ENCODE assay signal across 13 cellular contexts in the genomic region with DNA sequence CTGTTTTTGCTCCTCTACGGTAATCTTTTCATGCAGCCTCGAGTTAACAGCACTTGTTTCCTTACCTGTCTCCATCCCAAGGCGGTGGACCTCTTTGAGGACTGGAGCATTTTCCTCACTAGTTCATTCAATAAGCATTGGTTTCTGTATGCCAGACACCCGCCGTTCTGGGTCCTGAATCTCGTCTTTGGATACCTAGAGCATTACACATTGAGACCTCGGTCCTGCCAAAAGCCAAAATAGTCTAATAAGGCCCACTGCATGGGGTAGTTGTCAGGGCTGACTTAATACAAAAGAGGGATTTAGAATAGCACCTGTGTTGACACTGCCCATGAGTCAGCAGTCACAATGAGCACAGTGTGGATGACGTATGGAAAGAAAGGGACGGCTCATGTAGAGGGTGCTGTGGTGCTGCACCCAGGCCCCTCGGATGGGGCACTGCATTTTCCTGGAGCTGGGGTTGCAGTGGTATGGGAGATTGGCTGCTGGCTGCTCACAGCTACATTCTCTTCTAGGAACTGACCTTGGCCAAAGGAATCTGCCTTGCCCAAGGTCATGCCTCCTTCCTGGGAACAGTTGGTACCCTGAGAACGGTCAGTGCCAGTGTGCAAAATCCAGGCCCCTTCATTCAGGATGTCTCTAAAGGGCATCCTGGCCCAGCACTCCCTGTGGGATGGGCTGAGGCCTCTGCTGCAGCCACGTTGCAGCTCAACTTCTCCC.
DNase-seq lines count a peak whose midpoint lies in the region; ATAC-seq, FAIRE-seq and TF ChIP-seq lines count a peak whose summit lies in the region.
"Had no signal": no experiment of that assay in that cellular context is flagged by ENCODE, and none has a peak within 500 bp of the region (broad histone marks: within the 10 kb centered on the region; RNA-seq: fewer than 3 reads in every experiment).

No MANE protein-coding gene starts in this region.

- no peaks in the 10 kb centered on the region for H3K36me3 Mint-ChIP-seq in activated T-cell treated with anti-CD3 and anti-CD28 coated beads, Interleukin-2, amount 50 U/mL, for 24 hours (ENCODE audit: low read depth)
- H3K36me3 Mint-ChIP-seq: activated naive CD4-positive, alpha-beta T cell treated with anti-CD3 and anti-CD28 coated beads, Interleukin-2, amount 10 ng/mL, durations not matched to agents 7 days and 5 days; immature natural killer cell had no signal

- H4K20me1 ChIP-seq in Karpas-422 (ENCODE audit: insufficient read depth, low read depth, low read length), result no peaks in the 10 kb centered on the region

- H3K27me3 ChIP-seq in heart right ventricle (no peaks in the 10 kb centered on the region), bronchial epithelial cell (ENCODE audit: control insufficient read depth, insufficient read depth, low read length) (no peaks in the 10 kb centered on the region), thyroid gland (no peaks in the 10 kb centered on the region), esophagus muscularis mucosa (no peaks in the 10 kb centered on the region), Karpas-422 (ENCODE audit: low read length) (no peaks in the 10 kb centered on the region)

- H3K79me2 ChIP-seq in Karpas-422 (ENCODE audit: low read length), result no peaks in the 10 kb centered on the region

- TF ChIP-seq POLR2A in thyroid gland (IDR thresholded peaks at IDR 0.05), result peak in 1 of 2 donors; percentile 59
- TF ChIP-seq POLR2A in esophagus muscularis mucosa (IDR thresholded peaks at IDR 0.05; ENCODE audit: low read depth), result no peak

- intact Hi-C loops in heart right ventricle (cut with DNase I) (loop anchor here in 1 of 10 donors (10.0 kb wide), 1 partner anchor 127 kb away; a partner anchor contains a TSS), cardiac septum (cut with DNase I) (no loop called here), thyroid gland (cut with DNase I) (no loop called here), esophagus muscularis mucosa (cut with DNase I) (no loop called here)

- H3K27me3 Mint-ChIP-seq in activated T-cell treated with anti-CD3 and anti-CD28 coated beads, Interleukin-2, amount 50 U/mL, for 24 hours, result no peaks in the 10 kb centered on the region

- no peak overlapping the region for H3K4me2 ChIP-seq in Karpas-422 (ENCODE audit: low read depth, low read length, poor library complexity, severe bottlenecking)

- peak in 6 of 8 donors; percentile 54 to 85 (median 80) for ATAC-seq in heart right ventricle

- no peaks in the 10 kb centered on the region for H3K9me3 ChIP-seq in heart right ventricle
- no peaks in the 10 kb centered on the region for H3K9me3 ChIP-seq in thyroid gland
- H3K9me3 ChIP-seq in esophagus muscularis mucosa, result no peaks in the 10 kb centered on the region
- no peaks in the 10 kb centered on the region for H3K9me3 ChIP-seq in Karpas-422 (ENCODE audit: low read length)
- H3K9me3 ChIP-seq: HAP-1 had no signal

- WGBS in heart right ventricle, 2 donors, result 82 to 83% methylated on average over 12 of the region's 12 CpGs
- WGBS in thyroid gland, 2 donors, result 65 to 67% methylated on average over 12 of the region's 12 CpGs
- 94% methylated on average over 10 of the region's 12 CpGs for WGBS in esophagus muscularis mucosa

- no peak overlapping the region for H3K4me3 Mint-ChIP-seq in activated T-cell treated with anti-CD3 and anti-CD28 coated beads, Interleukin-2, amount 50 U/mL, for 24 hours
- H3K4me3 Mint-ChIP-seq: activated naive CD4-positive, alpha-beta T cell treated with anti-CD3 and anti-CD28 coated beads, Interleukin-2, amount 10 ng/mL, durations not matched to agents 7 days and 5 days; immature natural killer cell had no signal

- no peak for FAIRE-seq in bronchial epithelial cell (lab: Jason Lieb, UNC)

- no peaks in the 10 kb centered on the region for H3K9me2 ChIP-seq in Karpas-422 (replicated peaks; ENCODE audit: insufficient read depth, low read length)

- H3K4me1 ChIP-seq in heart right ventricle, result no peaks in the 10 kb centered on the region
- H3K4me1 ChIP-seq in thyroid gland, result peaks cover 25 to 34% of the 10 kb centered on the region in 2 donors
- H3K4me1 ChIP-seq in esophagus muscularis mucosa, result no peaks in the 10 kb centered on the region
- no peaks in the 10 kb centered on the region for H3K4me1 ChIP-seq in Karpas-422 (ENCODE audit: low read length)
- H3K4me1 ChIP-seq: HAP-1 had no signal

- no peak for TF ChIP-seq EP300 in esophagus muscularis mucosa (IDR thresholded peaks at IDR 0.05)

- H3K27ac ChIP-seq in heart right ventricle (no peak overlapping the region), thyroid gland (peak overlapping the region; percentile 27 to 93 (median 81)), esophagus muscularis mucosa (replicated peaks in 1 of 4) (no peak overlapping the region), Karpas-422 (ENCODE audit: low read length) (no peak overlapping the region)

- no peak overlapping the region for H2AFZ ChIP-seq in Karpas-422 (ENCODE audit: low read length)

- H3K36me3 ChIP-seq in heart right ventricle (no peaks in the 10 kb centered on the region), bronchial epithelial cell (ENCODE audit: control insufficient read depth, insufficient read depth, low read length) (no peaks in the 10 kb centered on the region), thyroid gland (no peaks in the 10 kb centered on the region), esophagus muscularis mucosa (no peaks in the 10 kb centered on the region), Karpas-422 (ENCODE audit: insufficient read depth, low read length) (no peaks in the 10 kb centered on the region)
- H3K36me3 ChIP-seq: HAP-1 had no signal

- H3K9ac ChIP-seq in Karpas-422 (ENCODE audit: low read length), result no peak overlapping the region

- peaks cover 4% of the 10 kb centered on the region for H3K4me1 Mint-ChIP-seq in activated T-cell treated with anti-CD3 and anti-CD28 coated beads, Interleukin-2, amount 50 U/mL, for 24 hours (ENCODE audit: low read depth)
- H3K4me1 Mint-ChIP-seq: immature natural killer cell had no signal

- TF ChIP-seq CTCF in heart right ventricle (IDR thresholded peaks at IDR 0.05) (peak in 1 of 9 donors; percentile 7), bronchial epithelial cell (IDR thresholded peaks at IDR 0.05; ENCODE audit: insufficient read depth, low read length, severe bottlenecking) (no peak), thyroid gland (IDR thresholded peaks at IDR 0.05) (no peak), esophagus muscularis mucosa (IDR thresholded peaks at IDR 0.05) (no peak)

- H3K27ac Mint-ChIP-seq in activated T-cell treated with anti-CD3 and anti-CD28 coated beads, Interleukin-2, amount 50 U/mL, for 24 hours, result no peak overlapping the region
- H3K27ac Mint-ChIP-seq: activated naive CD4-positive, alpha-beta T cell treated with anti-CD3 and anti-CD28 coated beads, Interleukin-2, amount 10 ng/mL, durations not matched to agents 7 days and 5 days; immature natural killer cell had no signal

- no peak overlapping the region for H3K4me3 ChIP-seq in heart right ventricle
- H3K4me3 ChIP-seq in bronchial epithelial cell (ENCODE audit: low read depth, low read length), result no peak overlapping the region
- no peak overlapping the region for H3K4me3 ChIP-seq in thyroid gland (replicated peaks in 1 of 3)
- H3K4me3 ChIP-seq in esophagus muscularis mucosa, result no peak overlapping the region
- H3K4me3 ChIP-seq in Karpas-422 (ENCODE audit: low read length), result no peak overlapping the region
- H3K4me3 ChIP-seq: HAP-1 had no signal

- no peak for DNase-seq in heart right ventricle
- no peak for DNase-seq in cardiac septum (ENCODE audit: low spot score)
- peak; percentile 88 for DNase-seq in NCI-H345 treated with DMSO at 0.1 percent for 48 hours (lab: John Stamatoyannopoulos, UW; ENCODE audit: unreplicated experiment)
- peak; percentile 88 for DNase-seq in bronchial epithelial cell (ENCODE audit: low read depth)
- peak; percentile 72 to 74 for DNase-seq in thyroid gland
- DNase-seq in activated T-cell treated with anti-CD3 and anti-CD28 coated beads, Interleukin-2, amount 50 U/mL, for 24 hours, result no peak
- no peak for DNase-seq in esophagus muscularis mucosa (ENCODE audit: extremely low spot score)
- no peak for DNase-seq in Karpas-422
- DNase-seq: activated naive CD4-positive, alpha-beta T cell treated with anti-CD3 and anti-CD28 coated beads, Interleukin-2, amount 10 ng/mL, durations not matched to agents 7 days and 5 days; immature natural killer cell; NCI-H1694 treated with DMSO at 0.1 percent for 48 hours; retina had no signal

- no peaks in the 10 kb centered on the region for H3K9me3 Mint-ChIP-seq in activated T-cell treated with anti-CD3 and anti-CD28 coated beads, Interleukin-2, amount 50 U/mL, for 24 hours
- H3K9me3 Mint-ChIP-seq: activated naive CD4-positive, alpha-beta T cell treated with anti-CD3 and anti-CD28 coated beads, Interleukin-2, amount 10 ng/mL, durations not matched to agents 7 days and 5 days; immature natural killer cell had no signal

Comparison
In these comparisons a context has a peak if more than half of its experiments do, and no peak if none do; other contexts are left out.
1. DNase-seq: peak in NCI-H345 treated with DMSO at 0.1 percent for 48 hours (single experiment), bronchial epithelial cell (single experiment) and thyroid gland (2 of 2); none in heart right ventricle (0 of 2), cardiac septum (single experiment), activated T-cell treated with anti-CD3 and anti-CD28 coated beads, Interleukin-2, amount 50 U/mL, for 24 hours (single experiment), esophagus muscularis mucosa (single experiment) and Karpas-422 (single experiment).
2. H3K27ac ChIP-seq: peak in thyroid gland (3 of 3); none in heart right ventricle (0 of 10), esophagus muscularis mucosa (0 of 4) and Karpas-422 (single experiment).